15 cellular contexts compared by ENCODE assay signal in the genomic region with DNA sequence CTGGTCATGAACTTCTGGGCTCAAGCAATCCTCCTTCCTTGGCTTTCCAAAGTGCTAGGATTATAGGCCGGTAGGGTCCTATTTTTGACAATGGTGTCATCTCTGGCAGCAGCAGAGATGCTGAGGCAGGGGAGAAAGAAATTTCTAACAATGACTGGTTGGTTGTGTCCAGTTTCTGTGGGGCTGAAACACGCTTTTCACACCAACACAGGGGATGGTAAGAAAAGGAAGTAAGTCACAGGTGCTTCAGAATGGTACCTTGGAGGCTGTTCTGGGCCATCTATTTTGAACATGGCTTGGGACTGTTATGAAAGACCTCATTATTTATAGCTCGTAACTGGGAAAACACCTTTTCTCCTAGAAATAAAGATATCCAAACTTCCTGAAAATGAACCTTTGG.
DNase-seq lines count a peak whose midpoint lies in the region; ATAC-seq and TF ChIP-seq lines count a peak whose summit lies in the region.
"Had no signal": no experiment of that assay in that cellular context is flagged by ENCODE, and none has a peak within 500 bp of the region (broad histone marks: within the 10 kb centered on the region; RNA-seq: fewer than 3 reads in every experiment).

No MANE protein-coding gene starts in this region.

- peaks cover 47% of the 10 kb centered on the region for H3K4me1 Mint-ChIP-seq in activated CD4-positive, alpha-beta T cell treated with anti-CD3 and anti-CD28 coated beads, Interleukin-2, amount 10 ng/mL, durations not matched to agents 24 days and 14 days
- H3K4me1 Mint-ChIP-seq in stimulated activated naive CD8-positive, alpha-beta T cell treated with anti-CD3 and anti-CD28 coated beads, Interleukin-15, Interleukin-2, amounts not matched to agents 100 ng/mL and 50 ng/mL, for 24 hours (ENCODE audit: low read depth), result peaks cover 69% of the 10 kb centered on the region
- H3K4me1 Mint-ChIP-seq in brain, result peaks cover 31% of the 10 kb centered on the region
- H3K4me1 Mint-ChIP-seq in stimulated activated effector memory CD8-positive, alpha-beta T cell treated with anti-CD3 and anti-CD28 coated beads, Interleukin-12 subunit alpha, Interleukin-12 subunit beta, amount 100 ng/mL, for 72 hours, result peaks cover 24% of the 10 kb centered on the region

- no peaks in the 10 kb centered on the region for H3K36me3 ChIP-seq in WERI-Rb-1

- no peak overlapping the region for H3K4me3 Mint-ChIP-seq in activated CD4-positive, alpha-beta T cell treated with anti-CD3 and anti-CD28 coated beads, Interleukin-2, amount 10 ng/mL, durations not matched to agents 24 days and 14 days
- H3K4me3 Mint-ChIP-seq in stimulated activated naive CD8-positive, alpha-beta T cell treated with anti-CD3 and anti-CD28 coated beads, Interleukin-15, Interleukin-2, amounts not matched to agents 100 ng/mL and 50 ng/mL, for 24 hours, result no peak overlapping the region
- no peak overlapping the region for H3K4me3 Mint-ChIP-seq in brain
- H3K4me3 Mint-ChIP-seq in stimulated activated effector memory CD8-positive, alpha-beta T cell treated with anti-CD3 and anti-CD28 coated beads, Interleukin-12 subunit alpha, Interleukin-12 subunit beta, amount 100 ng/mL, for 72 hours, result no peak overlapping the region
- H3K4me3 Mint-ChIP-seq: H9 had no signal

- DNase-seq in activated CD4-positive, alpha-beta T cell treated with anti-CD3 and anti-CD28 coated beads, Interleukin-2, amount 10 ng/mL, durations not matched to agents 24 days and 14 days, result no peak
- no peak for DNase-seq in activated CD4-positive, alpha-beta T cell treated with anti-CD3 and anti-CD28 coated beads, Interleukin-2, amount 50 U/mL, for 1 hour
- no peak for DNase-seq in stimulated activated naive CD8-positive, alpha-beta T cell treated with anti-CD3 and anti-CD28 coated beads, Interleukin-15, Interleukin-2, amounts not matched to agents 100 U/mL and 50 U/mL, for 24 hours
- no peak for DNase-seq in WERI-Rb-1
- no peak for DNase-seq in stimulated activated effector memory CD8-positive, alpha-beta T cell treated with anti-CD3 and anti-CD28 coated beads, Interleukin-12 subunit alpha, Interleukin-12 subunit beta, amount 100 ng/mL, for 72 hours (ENCODE audit: low spot score in 2 of 2)
- DNase-seq: 8988T, Caco-2, H9, NCI-H1417 treated with DMSO at 0.1 percent for 48 hours, NCI-H187 treated with DMSO at 0.1 percent for 48 hours, NCI-H345, PC-9 had no signal

- H3K4me3 ChIP-seq in WERI-Rb-1 (ENCODE audit: low read depth, low read length), result no peak overlapping the region
- H3K4me3 ChIP-seq: PC-9 had no signal

- H3K9me3 Mint-ChIP-seq in activated CD4-positive, alpha-beta T cell treated with anti-CD3 and anti-CD28 coated beads, Interleukin-2, amount 10 ng/mL, durations not matched to agents 24 days and 14 days, result peaks cover 8% of the 10 kb centered on the region
- H3K9me3 Mint-ChIP-seq in stimulated activated naive CD8-positive, alpha-beta T cell treated with anti-CD3 and anti-CD28 coated beads, Interleukin-15, Interleukin-2, amounts not matched to agents 100 ng/mL and 50 ng/mL, for 24 hours, result peaks cover 4% of the 10 kb centered on the region
- H3K9me3 Mint-ChIP-seq in brain, result no peaks in the 10 kb centered on the region
- no peaks in the 10 kb centered on the region for H3K9me3 Mint-ChIP-seq in stimulated activated effector memory CD8-positive, alpha-beta T cell treated with anti-CD3 and anti-CD28 coated beads, Interleukin-12 subunit alpha, Interleukin-12 subunit beta, amount 100 ng/mL, for 72 hours
- H3K9me3 Mint-ChIP-seq: H9 had no signal

- H3K9me3 ChIP-seq in WERI-Rb-1 (ENCODE audit: severe bottlenecking), result no peaks in the 10 kb centered on the region
- H3K9me3 ChIP-seq: Caco-2 had no signal

- no peak overlapping the region; the same call in 1 of the 2 replicates for H3K27ac ChIP-seq in WERI-Rb-1
- H3K27ac ChIP-seq: PC-9 had no signal

- H3K27me3 ChIP-seq in WERI-Rb-1 (ENCODE audit: insufficient read depth, low read depth, severe bottlenecking), result no peaks in the 10 kb centered on the region

- TF ChIP-seq CTCF in brain (conservative IDR thresholded peaks at IDR 0.05) (no peak), WERI-Rb-1 (IDR thresholded peaks at IDR 0.05; ENCODE audit: low read depth, low read length) (no peak)

- peaks cover 57% of the 10 kb centered on the region for H3K36me3 Mint-ChIP-seq in activated CD4-positive, alpha-beta T cell treated with anti-CD3 and anti-CD28 coated beads, Interleukin-2, amount 10 ng/mL, durations not matched to agents 24 days and 14 days (ENCODE audit: low read depth)
- H3K36me3 Mint-ChIP-seq in stimulated activated naive CD8-positive, alpha-beta T cell treated with anti-CD3 and anti-CD28 coated beads, Interleukin-15, Interleukin-2, amounts not matched to agents 100 ng/mL and 50 ng/mL, for 24 hours (ENCODE audit: low read depth), result peaks cover 65% of the 10 kb centered on the region
- H3K36me3 Mint-ChIP-seq in brain, result no peaks in the 10 kb centered on the region
- H3K36me3 Mint-ChIP-seq in stimulated activated effector memory CD8-positive, alpha-beta T cell treated with anti-CD3 and anti-CD28 coated beads, Interleukin-12 subunit alpha, Interleukin-12 subunit beta, amount 100 ng/mL, for 72 hours, result peaks cover 36% of the 10 kb centered on the region

- intact Hi-C loops in activated CD4-positive, alpha-beta T cell treated with anti-CD3 and anti-CD28 coated beads, Interleukin-2, amount 10 ng/mL, durations not matched to agents 24 days and 14 days (cut with micrococcal nuclease), result loop anchor here (5.0 kb wide), 1 partner anchor 40 kb away; no protein-coding TSS in a partner anchor

- H3K27ac Mint-ChIP-seq in activated CD4-positive, alpha-beta T cell treated with anti-CD3 and anti-CD28 coated beads, Interleukin-2, amount 10 ng/mL, durations not matched to agents 24 days and 14 days, result peak overlapping the region; percentile 40
- H3K27ac Mint-ChIP-seq in stimulated activated naive CD8-positive, alpha-beta T cell treated with anti-CD3 and anti-CD28 coated beads, Interleukin-15, Interleukin-2, amounts not matched to agents 100 ng/mL and 50 ng/mL, for 24 hours, result peak overlapping the region; percentile 97
- H3K27ac Mint-ChIP-seq in brain, result peak overlapping the region in 3 of 5 experiments; percentile 83 to 97 (median 88)
- no peak overlapping the region for H3K27ac Mint-ChIP-seq in stimulated activated effector memory CD8-positive, alpha-beta T cell treated with anti-CD3 and anti-CD28 coated beads, Interleukin-12 subunit alpha, Interleukin-12 subunit beta, amount 100 ng/mL, for 72 hours
- H3K27ac Mint-ChIP-seq: H9 had no signal

- H3K27me3 Mint-ChIP-seq in activated CD4-positive, alpha-beta T cell treated with anti-CD3 and anti-CD28 coated beads, Interleukin-2, amount 10 ng/mL, durations not matched to agents 24 days and 14 days, result no peaks in the 10 kb centered on the region
- no peaks in the 10 kb centered on the region for H3K27me3 Mint-ChIP-seq in stimulated activated naive CD8-positive, alpha-beta T cell treated with anti-CD3 and anti-CD28 coated beads, Interleukin-15, Interleukin-2, amounts not matched to agents 100 ng/mL and 50 ng/mL, for 24 hours
- no peaks in the 10 kb centered on the region for H3K27me3 Mint-ChIP-seq in brain

- no peak for ATAC-seq in stimulated activated naive CD8-positive, alpha-beta T cell treated with anti-CD3 and anti-CD28 coated beads, Interleukin-15, Interleukin-2, amounts not matched to agents 100 U/mL and 50 U/mL, for 24 hours
- no peak for ATAC-seq in HG03108 (IDR thresholded peaks at IDR 0.05; ENCODE audit: unreplicated experiment)
- no peak for ATAC-seq in stimulated activated effector memory CD8-positive, alpha-beta T cell treated with anti-CD3 and anti-CD28 coated beads, Interleukin-12 subunit alpha, Interleukin-12 subunit beta, amount 100 ng/mL, for 72 hours
